ENCODE assay signal across 1 cellular context in genomic region chr11:118527109-118527508, GRCh38.
TF ChIP-seq lines count a peak whose summit lies in the region.

TTC36 (plus strand) TSS chr11:118527474; CDS start chr11:118527495, 21 bp downstream.

TF ChIP-seq in K562, 482 proteins besides CTCF, POLR2A, EP300 and RAD21:
- 0 out of 2 replicates have a peak, but pooled peaks have one; percentile 59 for TF ChIP-seq POLR2AphosphoS2 (IDR thresholded peaks at IDR 0.05; ENCODE audit: low read length)
- no peak for TF ChIP-seq ZNF282 (CRISPR knock-in tag; IDR thresholded peaks at IDR 0.05)
- TF ChIP-seq ZNF609 (CRISPR knock-in tag; IDR thresholded peaks at IDR 0.05; ENCODE audit: borderline replicate concordance): no peak
